20 cellular contexts compared by ENCODE assay signal in the genomic region with DNA sequence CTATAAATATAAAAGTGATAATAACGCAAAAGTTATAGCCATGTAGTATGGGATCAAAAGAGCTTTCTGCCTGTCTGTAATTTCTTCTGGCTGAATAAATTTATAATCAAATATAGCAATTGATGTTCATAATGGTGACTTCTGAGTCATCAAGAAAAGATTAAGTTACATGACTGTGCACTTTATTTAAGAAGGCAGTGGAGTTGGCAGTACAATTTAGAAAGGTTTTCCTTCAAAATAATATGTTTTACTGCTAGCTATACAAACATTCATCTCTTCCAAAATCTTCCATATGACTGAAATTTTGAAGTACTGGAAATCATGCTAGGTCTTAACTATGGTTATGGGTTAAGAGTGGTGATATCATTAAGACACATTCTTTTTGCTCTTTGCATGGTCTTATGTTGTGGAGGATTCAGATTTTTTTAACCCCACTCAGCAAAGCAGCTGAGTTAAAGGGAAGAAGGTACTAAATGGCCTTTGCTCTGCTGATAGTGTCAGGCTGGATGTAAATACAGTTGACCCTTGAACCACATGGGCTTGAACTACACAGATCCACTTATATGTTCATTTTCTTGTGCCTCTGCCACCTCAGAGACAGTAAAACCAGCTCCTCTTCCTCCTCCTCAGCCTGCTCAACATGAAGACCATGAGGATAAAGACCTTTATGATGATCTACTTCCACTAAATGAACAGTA.
DNase-seq lines count a peak whose midpoint lies in the region; ATAC-seq, FAIRE-seq and TF ChIP-seq lines count a peak whose summit lies in the region.
"Had no signal": no experiment of that assay in that cellular context is flagged by ENCODE, and none has a peak within 500 bp of the region (broad histone marks: within the 10 kb centered on the region; RNA-seq: fewer than 3 reads in every experiment).

No MANE protein-coding gene starts in this region.

- H4K20me1 ChIP-seq in astrocyte (ENCODE audit: insufficient read depth, low read length) = no peaks in the 10 kb centered on the region

- no peaks in the 10 kb centered on the region for H3K79me2 ChIP-seq in astrocyte (ENCODE audit: insufficient read depth, low read length)

- H3K9me3 ChIP-seq in astrocyte (ENCODE audit: insufficient read depth, low read depth, low read length) (no peaks in the 10 kb centered on the region), lower lobe of right lung (no peaks in the 10 kb centered on the region), adrenal gland (replicated peaks in 1 of 3) (no peaks in the 10 kb centered on the region)
- H3K9me3 ChIP-seq: thyroid gland had no signal

- H3K4me3 ChIP-seq in astrocyte (ENCODE audit: insufficient read depth, low read depth, low read length) (no peak overlapping the region), lower lobe of right lung (no peak overlapping the region), adrenal gland (no peak overlapping the region)
- H3K4me3 ChIP-seq: left lung, neural progenitor cell, skin epidermis, thyroid gland had no signal

- no peak overlapping the region for H3K4me3 Mint-ChIP-seq in astrocyte (ENCODE audit: unreplicated experiment)
- H3K4me3 Mint-ChIP-seq: neural progenitor cell had no signal

- intact Hi-C loops in lower lobe of right lung (cut with DNase I) = no loop called here
- intact Hi-C loops in adrenal gland (cut with DNase I) = no loop called here

- TF ChIP-seq CTCF in astrocyte (IDR thresholded peaks at IDR 0.05; ENCODE audit: insufficient read depth, low read depth, low read length) (no peak), lower lobe of right lung (IDR thresholded peaks at IDR 0.05) (no peak), adrenal gland (IDR thresholded peaks at IDR 0.05) (no peak)

- no peak overlapping the region for H3K9ac ChIP-seq in astrocyte (ENCODE audit: low read length)
- H3K9ac ChIP-seq: neural progenitor cell had no signal

- H3K4me1 ChIP-seq in astrocyte (ENCODE audit: insufficient read depth, low read length) = no peaks in the 10 kb centered on the region
- H3K4me1 ChIP-seq in lower lobe of right lung = peaks cover 6% of the 10 kb centered on the region
- peaks cover 0 to 10% of the 10 kb centered on the region in 2 donors for H3K4me1 ChIP-seq in adrenal gland (replicated peaks in 1 of 2)
- H3K4me1 ChIP-seq: thyroid gland had no signal

- H3K27me3 ChIP-seq in astrocyte (ENCODE audit: insufficient read depth, low read length) (no peaks in the 10 kb centered on the region), lower lobe of right lung (ENCODE audit: low read depth) (no peaks in the 10 kb centered on the region), adrenal gland (no peaks in the 10 kb centered on the region)
- H3K27me3 ChIP-seq: left lung, neural progenitor cell, thyroid gland had no signal

- DNase-seq in HT1080 (ENCODE audit: low read depth) (peak; percentile 18), astrocyte (ENCODE audit: low read depth) (peak; percentile 44), fibroblast of peridontal ligament (ENCODE audit: extremely low read depth) (peak; percentile 83), urothelium cell line (ENCODE audit: low spot score) (no peak), lower lobe of right lung (no peak), adrenal gland (no peak)
- DNase-seq: activated CD8-positive, alpha-beta memory T cell treated with anti-CD3 and anti-CD28 coated beads for 24 hours; DND-41; H7; left lung; NCI-H1105 treated with DMSO at 0.1 percent for 48 hours; NCI-H524; stimulated activated naive CD4-positive, alpha-beta T cell; thyroid gland had no signal

- H3K27me3 Mint-ChIP-seq in astrocyte (ENCODE audit: low read depth, unreplicated experiment) = no peaks in the 10 kb centered on the region
- H3K27me3 Mint-ChIP-seq: progenitor cell of endocrine pancreas had no signal

- H3K27ac ChIP-seq in astrocyte (ENCODE audit: low read depth, low read length) (no peak overlapping the region), lower lobe of right lung (no peak overlapping the region), adrenal gland (no peak overlapping the region)
- H3K27ac ChIP-seq: left lung, neural progenitor cell, RWPE1, skin epidermis, thyroid gland had no signal

- H2AFZ ChIP-seq in astrocyte (ENCODE audit: low read depth, low read length) = no peak overlapping the region
- H2AFZ ChIP-seq: neural progenitor cell had no signal

- no peak for TF ChIP-seq POLR2A in adrenal gland (IDR thresholded peaks at IDR 0.05)

- no peaks in the 10 kb centered on the region for H3K9me3 Mint-ChIP-seq in astrocyte (ENCODE audit: unreplicated experiment)

- 67 to 92% (median 87%) methylated on average over 1 of the region's 1 CpG for WGBS in adrenal gland, 4 donors

- H3K36me3 ChIP-seq in astrocyte (ENCODE audit: insufficient read depth, low read length) (no peaks in the 10 kb centered on the region), lower lobe of right lung (no peaks in the 10 kb centered on the region), adrenal gland (replicated peaks in 1 of 2) (no peaks in the 10 kb centered on the region)
- H3K36me3 ChIP-seq: left lung, neural progenitor cell, thyroid gland had no signal

- ATAC-seq in lower lobe of right lung (no peak), HG03175 (IDR thresholded peaks at IDR 0.05; ENCODE audit: unreplicated experiment) (no peak)
- ATAC-seq: activated naive CD4-positive, alpha-beta T cell treated with anti-CD3 and anti-CD28 coated beads, Interleukin-2, amount 50 U/mL, for 72 hours; left lung had no signal

- H3K4me1 Mint-ChIP-seq in astrocyte (ENCODE audit: low read depth, unreplicated experiment) = peaks cover 5% of the 10 kb centered on the region

- no peak overlapping the region for H3K27ac Mint-ChIP-seq in astrocyte (ENCODE audit: unreplicated experiment)
- H3K27ac Mint-ChIP-seq: neural progenitor cell had no signal

- FAIRE-seq in astrocyte (lab: Jason Lieb, UNC) (peak; percentile 34), urothelium cell line (lab: Jason Lieb, UNC) (peak; percentile 55)

- no peaks in the 10 kb centered on the region for H3K36me3 Mint-ChIP-seq in astrocyte (ENCODE audit: low read depth, unreplicated experiment)
- H3K36me3 Mint-ChIP-seq: neural progenitor cell had no signal

- no peak overlapping the region for H3K4me2 ChIP-seq in astrocyte (ENCODE audit: low read length)
- H3K4me2 ChIP-seq: neural progenitor cell had no signal

Comparison
In these comparisons a context has a peak if more than half of its experiments do, and no peak if none do; other contexts are left out.
1. DNase-seq: peak in HT1080 (single experiment), astrocyte (single experiment) and fibroblast of peridontal ligament (single experiment); none in urothelium cell line (single experiment), lower lobe of right lung (single experiment) and adrenal gland (0 of 7).